In genomic region chr4:54657194-54657555, GRCh38 we compare ENCODE assay signal across 8 cellular contexts. TPM values are rescaled to one million over a fixed set of nuclear protein-coding genes. Genes with fewer than 3 reads are reported as not detected.
A peak's percentile ranks its signal among the peaks of the same experiment; 100 is the strongest.
DNase-seq lines count a peak whose midpoint lies in the region; ATAC-seq, FAIRE-seq and TF ChIP-seq lines count a peak whose summit lies in the region.

No MANE protein-coding gene starts in this region.

- H3K79me2 ChIP-seq in OCI-LY7 (ENCODE audit: insufficient read depth, low read depth, low read length) = no peaks in the 10 kb centered on the region

- peaks cover 13 to 31% (median 25%) of the 10 kb centered on the region in 3 donors for H3K4me1 Mint-ChIP-seq in naive B cell

- H3K9me2 ChIP-seq in OCI-LY7 (ENCODE audit: insufficient read depth, low read length) = no peaks in the 10 kb centered on the region

- H2AFZ ChIP-seq in IMR-90 (replicated peaks; ENCODE audit: low read length, poor library complexity) = peak overlapping the region; percentile 90
- no peak overlapping the region for H2AFZ ChIP-seq in OCI-LY7 (ENCODE audit: low read length)

- no peak overlapping the region for H2AK5ac ChIP-seq in IMR-90 (ENCODE audit: low read depth, low read length)

- intact Hi-C loops in IMR-90 (cut with micrococcal nuclease) = loop anchor here (5.0 kb wide), 2 partner anchors 125 to 335 kb away; no protein-coding TSS in a partner anchor
- intact Hi-C loops in body of pancreas (cut with DNase I) = no loop called here
- intact Hi-C loops in OCI-LY7 (cut with micrococcal nuclease; ENCODE audit: unreplicated experiment) = no loop called here

- H2BK120ac ChIP-seq in IMR-90 (ENCODE audit: low read depth, low read length) = no peak overlapping the region

- H2AK9ac ChIP-seq in IMR-90 (replicated peaks; ENCODE audit: low read depth, low read length, poor library complexity) = peak overlapping the region; percentile 70

- H3K36me3 ChIP-seq in IMR-90 (ENCODE audit: control insufficient read depth, insufficient read depth, low read length) (no peaks in the 10 kb centered on the region), body of pancreas (replicated peaks in 1 of 2; ENCODE audit: insufficient read depth in 1 of 2, low read depth in 2 of 2) (no peaks in the 10 kb centered on the region), OCI-LY7 (ENCODE audit: insufficient read depth, low read length) (no peaks in the 10 kb centered on the region)

- FAIRE-seq in A549 (lab: Jason Lieb, UNC) = no peak

- H3K4me2 ChIP-seq in A549 (peak overlapping the region; percentile 81), IMR-90 (ENCODE audit: low read depth, low read length) (peak overlapping the region; percentile 69), OCI-LY7 (ENCODE audit: low read length) (no peak overlapping the region)

- no peak for TF ChIP-seq RAD21 in A549 (conservative IDR thresholded peaks at IDR 0.05 in 1 of 2, IDR thresholded peaks at IDR 0.05 in 1 of 2)
- TF ChIP-seq RAD21 in IMR-90 (IDR thresholded peaks at IDR 0.05; ENCODE audit: low read length) = no peak

- H3K27me3 ChIP-seq in IMR-90 (ENCODE audit: control insufficient read depth, insufficient read depth, low read length) = peaks cover 23% of the 10 kb centered on the region
- H3K27me3 ChIP-seq in body of pancreas = no peaks in the 10 kb centered on the region

- CTCF ChIA-PET in A549 (lab: Yijun Ruan, JAX) = no interaction called here
- CTCF ChIA-PET in IMR-90 (lab: Yijun Ruan, JAX) = interaction anchor here (0.6 to 0.9 kb wide), 4 partner anchors 115 to 1215 kb away, joined by 3 read pairs; no protein-coding TSS in a partner anchor
- CTCF ChIA-PET in OCI-LY7 (lab: Charles Lee; ENCODE audit: unreplicated experiment) = no interaction called here

- no peak overlapping the region for H4K91ac ChIP-seq in IMR-90 (ENCODE audit: insufficient read depth, low read depth, low read length)

- no peak overlapping the region for H3K18ac ChIP-seq in IMR-90 (ENCODE audit: low read depth, low read length)

- H3K9me3 ChIP-seq in A549 (no peaks in the 10 kb centered on the region), IMR-90 (ENCODE audit: control insufficient read depth, insufficient read depth, low read length) (no peaks in the 10 kb centered on the region), body of pancreas (no peaks in the 10 kb centered on the region), OCI-LY7 (ENCODE audit: low read length) (no peaks in the 10 kb centered on the region)

- no peak overlapping the region for H3K56ac ChIP-seq in IMR-90 (ENCODE audit: extremely low read depth, insufficient read depth, low read length)

- no peak overlapping the region for H3K4ac ChIP-seq in IMR-90 (ENCODE audit: low read depth, low read length)

- no peak overlapping the region for H2BK5ac ChIP-seq in IMR-90 (ENCODE audit: low read depth, low read length, poor library complexity, severe bottlenecking)

- H4K5ac ChIP-seq in IMR-90 (ENCODE audit: low read depth, low read length) = no peak overlapping the region

- peak overlapping the region; percentile 41; the same call in 1 of the 3 replicates for H3K4me3 ChIP-seq in A549
- H3K4me3 ChIP-seq in IMR-90 (ENCODE audit: insufficient read depth, low read depth, low read length) = peak overlapping the region; percentile 74
- peak overlapping the region in 1 of 2 donors; percentile 22 for H3K4me3 ChIP-seq in body of pancreas
- H3K4me3 ChIP-seq in OCI-LY7 (ENCODE audit: low read depth, low read length, poor library complexity, severe bottlenecking) = no peak overlapping the region

- H3K27ac ChIP-seq in A549 = no peak overlapping the region
- H3K27ac ChIP-seq in IMR-90 (ENCODE audit: insufficient read depth, low read length) = no peak overlapping the region
- H3K27ac ChIP-seq in body of pancreas = no peak overlapping the region
- no peak overlapping the region for H3K27ac ChIP-seq in OCI-LY7 (ENCODE audit: low read depth, low read length, poor library complexity, severe bottlenecking)

- peak overlapping the region; percentile 68 to 91 (median 83) for H3K4me3 Mint-ChIP-seq in naive B cell

- no peak for TF ChIP-seq EP300 in A549 (IDR thresholded peaks at IDR 0.05)

- H3K14ac ChIP-seq in IMR-90 (replicated peaks; ENCODE audit: low read depth, low read length) = no peak overlapping the region

- peak overlapping the region; percentile 11; the same call in 1 of the 2 replicates for H3K23ac ChIP-seq in IMR-90 (ENCODE audit: low read depth, low read length)

- H3K79me1 ChIP-seq in IMR-90 (ENCODE audit: low read depth in 1 of 2, low read length in 2 of 2) = peaks cover 9 to 28% of the 10 kb centered on the region in 2 experiments; a peak in 3 of 4 replicates

- in situ Hi-C loops in IMR-90 (cut with MboI; ENCODE audit: low sequenced_read_pairs) = no loop called here

- BruUV-seq in IMR-90 (replicated peaks; lab: Mats Ljungman, UMichigan) (no TSS peak), OCI-LY7 (replicated peaks; lab: Mats Ljungman, UMichigan) (no TSS peak)

- DNase-seq in A549 (ENCODE audit: low read depth in 1 of 2, low spot score in 1 of 2) = no peak
- DNase-seq in IMR-90 = no peak
- DNase-seq in body of pancreas = peak in 1 of 4 donors; percentile 10
- no peak for DNase-seq in naive B cell
- DNase-seq in OCI-LY7 (ENCODE audit: low spot score) = no peak
- no peak for DNase-seq in SHP77 (lab: John Stamatoyannopoulos, UW)
- DNase-seq in GF-D8 (lab: John Stamatoyannopoulos, UW) = no peak
- no peak for DNase-seq in iPS-NIHi11 (ENCODE audit: low spot score)

- no peak overlapping the region for H2BK20ac ChIP-seq in IMR-90 (ENCODE audit: low read depth, low read length)

- H4K20me1 ChIP-seq in IMR-90 (ENCODE audit: insufficient read depth, low read length) (peaks cover 3% of the 10 kb centered on the region; the same call in 1 of the 2 replicates), OCI-LY7 (ENCODE audit: insufficient read depth, low read length) (no peaks in the 10 kb centered on the region)

- no peak for TF ChIP-seq POLR2A in A549 (IDR thresholded peaks at IDR 0.05; ENCODE audit: low read length)
- no peak for TF ChIP-seq POLR2A in IMR-90 (IDR thresholded peaks at IDR 0.05; ENCODE audit: low read depth, low read length)
- no peak for TF ChIP-seq POLR2A in body of pancreas (IDR thresholded peaks at IDR 0.05)

- no peak overlapping the region for H2BK15ac ChIP-seq in IMR-90 (ENCODE audit: low read depth, low read length)

- no peak overlapping the region for H3K9ac ChIP-seq in IMR-90 (ENCODE audit: low read depth, low read length)

- dilution Hi-C loops in IMR-90 (cut with HindIII; ENCODE audit: low sequenced_read_pairs, unreplicated experiment) = no loop called here

- ATAC-seq in A549 (no peak), IMR-90 (ENCODE audit: low read depth) (no peak), body of pancreas (peak; percentile 11), naive B cell (ENCODE audit: low read depth in 2 of 2) (no peak)

- H3K36me3 Mint-ChIP-seq in naive B cell = no peaks in the 10 kb centered on the region

- H3K27me3 Mint-ChIP-seq in naive B cell = peaks cover 61 to 76% (median 67%) of the 10 kb centered on the region in 3 donors

- H3K4me1 ChIP-seq in A549 (0 out of 3 replicates have a peak, but pooled peaks cover 3% of the 10 kb centered on the region), IMR-90 (ENCODE audit: control insufficient read depth, insufficient read depth, low read length) (peaks cover 15% of the 10 kb centered on the region), body of pancreas (peaks cover 33% of the 10 kb centered on the region), OCI-LY7 (ENCODE audit: insufficient read depth, low read length, poor library complexity, severe bottlenecking) (no peaks in the 10 kb centered on the region)

- 44% methylated on average over 12 of the region's 25 CpGs for WGBS in A549 (ENCODE audit: missing lambda C conversion rate)
- 0% methylated on average over 7 of the region's 25 CpGs; no CpG with 5 or more reads in 1 of the 2 experiments for WGBS in IMR-90 (ENCODE audit: extremely low coverage in 2 of 2, insufficient read length in 1 of 2), 2 experiments
- 5 to 6% methylated on average over 9 to 25 of the region's 25 CpGs for WGBS in body of pancreas, 2 donors

- peak overlapping the region in 1 of 6 donors; percentile 20 for H3K27ac Mint-ChIP-seq in naive B cell

- no peak overlapping the region for H4K8ac ChIP-seq in IMR-90 (ENCODE audit: low read depth in 2 of 2, low read length in 2 of 2)

- H3K9me1 ChIP-seq in IMR-90 (ENCODE audit: insufficient read depth, low read length) = peaks cover 6% of the 10 kb centered on the region

- POLR2A ChIA-PET in A549 (lab: Yijun Ruan, JAX) = no interaction called here
- POLR2A ChIA-PET in IMR-90 (lab: Charles Lee; ENCODE audit: unreplicated experiment) = no interaction called here
- POLR2A ChIA-PET in OCI-LY7 (lab: Charles Lee) = no interaction called here

- TF ChIP-seq CTCF in A549 (IDR thresholded peaks at IDR 0.05) (no peak), IMR-90 (conservative IDR thresholded peaks at IDR 0.05; ENCODE audit: low read depth, low read length) (no peak), body of pancreas (IDR thresholded peaks at IDR 0.05) (no peak), OCI-LY7 (conservative IDR thresholded peaks at IDR 0.05; ENCODE audit: low read length) (no peak)

- H3K9me3 Mint-ChIP-seq in naive B cell = no peaks in the 10 kb centered on the region

TF ChIP-seq in A549, 52 proteins besides CTCF, POLR2A, EP300 and RAD21 (continues in another document):
- TF ChIP-seq FOSB (CRISPR knock-in tag; IDR thresholded peaks at IDR 0.05) = no peak

TF ChIP-seq in IMR-90, 13 proteins besides CTCF, POLR2A, EP300 and RAD21 (continues in another document):
- no peak for TF ChIP-seq BHLHE40 (IDR thresholded peaks at IDR 0.05; ENCODE audit: low read depth, low read length)
- TF ChIP-seq MAZ (IDR thresholded peaks at IDR 0.05; ENCODE audit: borderline replicate concordance, low read depth, low read length) = no peak
- TF ChIP-seq MAFK (IDR thresholded peaks at IDR 0.05; ENCODE audit: low read depth, low read length) = no peak

RNA-seq across cellular contexts. Expression of gene KIT, which starts 0.6 kb away (rescaled TPM):
- polyA plus RNA-seq in A549 (2011; rRNA removed) (not detected in 2 replicates), A549 (2017; fragmentation: RNase III; extraction: RNeasy Plus Mini Kit Qiagen cat#74134 plus additional on column Dnase treatment) (not detected in 3 replicates), IMR-90 (2012; rRNA removed) (2.9 and 3.3 TPM in 2 replicates), naive B cell (ENCODE audit: low read depth in 6 of 6) (under 1 TPM in 1 of 6 donors, not detected in 5; 0.27 TPM)
- not detected in 2 replicates for polyA plus RNA-seq in A549 (2012; cell fraction: cytosol; rRNA removed)
- not detected in 2 replicates for polyA plus RNA-seq in A549 (2012; cell fraction: nucleus; rRNA removed)
- not detected in 2 replicates for polyA minus RNA-seq in A549 (2011; rRNA and poly(A)+ RNA removed)
- total RNA-seq in IMR-90 (2012; rRNA removed) (5.9 and 6.9 TPM in 2 replicates), body of pancreas (1 to 10 TPM; 2.1 to 4.0 TPM), OCI-LY7 (2022) (not detected in 2 replicates)
- polyA plus RNA-seq in IMR-90 (2012; cell fraction: cytosol; rRNA removed) = 4.5 and 4.9 TPM in 2 replicates
- 11.2 and 13.0 TPM in 2 replicates for polyA plus RNA-seq in IMR-90 (2012; cell fraction: nucleus; rRNA removed; ENCODE audit: low replicate concordance)
- total RNA-seq in OCI-LY7 (2014; rRNA removed; shearing (Covaris generic)) = not detected in 2 replicates
